Comparison of ENCODE assay signal across 7 cellular contexts in genomic region chr1:144076646-144077045, GRCh38.
A peak's percentile ranks its signal among the peaks of the same experiment; 100 is the strongest.
DNase-seq lines count a peak whose midpoint lies in the region; ATAC-seq and TF ChIP-seq lines count a peak whose summit lies in the region.
"Not testable (repeated sequence)": the region's sequence is repeated elsewhere in the genome, so short reads cannot be mapped to it uniquely, and the experiment has no call there.

No MANE protein-coding gene starts in this region.

- CTCF ChIA-PET in activated B cell treated with CpG ODN at 0.5 μM for 24 hours (lab: Charles Lee), result not testable (repeated sequence)

- H3K4me3 Mint-ChIP-seq in activated B cell treated with CpG ODN at 0.5 μM for 24 hours, natural killer cell: not testable (repeated sequence)

- not testable (repeated sequence) for H3K36me3 Mint-ChIP-seq in activated B cell treated with CpG ODN at 0.5 μM for 24 hours (ENCODE audit: low read depth); natural killer cell

- intact Hi-C loops in activated B cell treated with CpG ODN at 0.5 μM for 24 hours (cut with micrococcal nuclease); dorsolateral prefrontal cortex (cut with DNase I); heart right ventricle (cut with DNase I); natural killer cell (cut with micrococcal nuclease): not testable (repeated sequence)

- not testable (repeated sequence) for H3K36me3 ChIP-seq in heart right ventricle

- H3K4me1 Mint-ChIP-seq in activated B cell treated with CpG ODN at 0.5 μM for 24 hours, natural killer cell: not testable (repeated sequence)

- H3K27ac ChIP-seq in dorsolateral prefrontal cortex, heart right ventricle: not testable (repeated sequence)

- H3K4me3 ChIP-seq in dorsolateral prefrontal cortex (peak overlapping the region in 33 of 59 donors; percentile 26 to 71 (median 47)), heart right ventricle (peak overlapping the region in 8 of 10 donors; percentile 24 to 68 (median 48))

- H3K9me3 Mint-ChIP-seq in activated B cell treated with CpG ODN at 0.5 μM for 24 hours, natural killer cell: not testable (repeated sequence)

- not testable (repeated sequence) for H3K27ac Mint-ChIP-seq in activated B cell treated with CpG ODN at 0.5 μM for 24 hours, natural killer cell

- WGBS in heart right ventricle, 2 donors, result 1 to 2% methylated on average over 32 to 53 of the region's 53 CpGs

- not testable (repeated sequence) for H3K27me3 Mint-ChIP-seq in activated B cell treated with CpG ODN at 0.5 μM for 24 hours; natural killer cell (ENCODE audit: low read depth in 2 of 2)

- POLR2A ChIA-PET in activated B cell treated with CpG ODN at 0.5 μM for 24 hours (lab: Charles Lee), result interaction anchor here (0.6 kb wide), 1 partner anchor 475 kb away, joined by 3 read pairs; no protein-coding TSS in a partner anchor

- ATAC-seq in activated B cell treated with CpG ODN at 0.5 μM for 24 hours (ENCODE audit: low read depth); heart right ventricle: not testable (repeated sequence)
- ATAC-seq in natural killer cell, result peak in 1 of 3 donors; percentile 21

- peak; percentile 0 for DNase-seq in CD1c-positive myeloid dendritic cell (ENCODE audit: extremely low spot score)
- DNase-seq in activated B cell treated with CpG ODN at 0.5 μM for 24 hours, result peak; percentile 13
- DNase-seq in activated gamma-delta T cell treated with anti-CD3 and anti-CD28 coated beads, Interleukin-2, amount 50 U/mL, for 16 hours (ENCODE audit: low read depth), result peak; percentile 11
- peak in 3 of 10 donors; percentile 9 to 35 (median 27) for DNase-seq in dorsolateral prefrontal cortex
- not testable (repeated sequence) for DNase-seq in heart right ventricle
- DNase-seq in natural killer cell, result peak; percentile 14
- peak; percentile 13 for DNase-seq in stimulated activated CD4-positive, alpha-beta T cell treated with anti-CD3 and anti-CD28 coated beads, Interleukin-2, amount 100 ng/mL, for 4 hours (ENCODE audit: low read depth)

- H3K27me3 ChIP-seq in dorsolateral prefrontal cortex, heart right ventricle: not testable (repeated sequence)

- TF ChIP-seq CTCF in activated B cell treated with CpG ODN at 0.5 μM for 24 hours (IDR thresholded peaks at IDR 0.05); dorsolateral prefrontal cortex (IDR thresholded peaks at IDR 0.05 in 54 of 56, conservative IDR thresholded peaks at IDR 0.05 in 2 of 56; ENCODE audit: low read depth in 1 of 56, partially characterized antibody in 56 of 56); heart right ventricle (IDR thresholded peaks at IDR 0.05); natural killer cell (IDR thresholded peaks at IDR 0.05): not testable (repeated sequence)

- not testable (repeated sequence) for H3K4me1 ChIP-seq in heart right ventricle

- not testable (repeated sequence) for H3K9me3 ChIP-seq in heart right ventricle
